2 cellular contexts compared by ENCODE assay signal in genomic region chr3:187833375-187833774, GRCh38.
TF ChIP-seq lines count a peak whose summit lies in the region.

No MANE protein-coding gene starts in this region.

TF ChIP-seq in HepG2, 621 proteins besides CTCF, POLR2A, EP300 and RAD21 (continued from another document):
- TF ChIP-seq ZNF770 (CRISPR knock-in tag; IDR thresholded peaks at IDR 0.05) = no peak
- no peak for TF ChIP-seq MIER3 (CRISPR knock-in tag; IDR thresholded peaks at IDR 0.05; ENCODE audit: borderline replicate concordance)
- TF ChIP-seq THAP8 (CRISPR knock-in tag; IDR thresholded peaks at IDR 0.05; ENCODE audit: borderline replicate concordance) = no peak
- no peak for TF ChIP-seq ZKSCAN1 (IDR thresholded peaks at IDR 0.05; ENCODE audit: low read length)
- TF ChIP-seq CHD4 (IDR thresholded peaks at IDR 0.05; ENCODE audit: borderline replicate concordance, low read length) = no peak
- TF ChIP-seq, protein P1, sequence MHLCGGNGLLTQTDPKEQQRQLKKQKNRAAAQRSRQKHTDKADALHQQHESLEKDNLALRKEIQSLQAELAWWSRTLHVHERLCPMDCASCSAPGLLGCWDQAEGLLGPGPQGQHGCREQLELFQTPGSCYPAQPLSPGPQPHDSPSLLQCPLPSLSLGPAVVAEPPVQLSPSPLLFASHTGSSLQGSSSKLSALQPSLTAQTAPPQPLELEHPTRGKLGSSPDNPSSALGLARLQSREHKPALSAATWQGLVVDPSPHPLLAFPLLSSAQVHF (CRISPR knock-in tag; IDR thresholded peaks at IDR 0.05) = no peak
- TF ChIP-seq MAFK (conservative IDR thresholded peaks at IDR 0.05 in 1 of 2, IDR thresholded peaks at IDR 0.05 in 1 of 2; ENCODE audit: low read length in 2 of 2) = peak; percentile 24 to 43; a peak in 2 of 4 replicates
- no peak for TF ChIP-seq ZHX2 (IDR thresholded peaks at IDR 0.05; ENCODE audit: low read depth)
- TF ChIP-seq ZHX2 (CRISPR knock-in tag; IDR thresholded peaks at IDR 0.05; ENCODE audit: borderline replicate concordance) = no peak
- TF ChIP-seq ZNF350 (CRISPR knock-in tag; IDR thresholded peaks at IDR 0.05; ENCODE audit: borderline replicate concordance, low read depth) = no peak
- TF ChIP-seq ZNF24 (IDR thresholded peaks at IDR 0.05) = no peak
- TF ChIP-seq, protein P2, sequence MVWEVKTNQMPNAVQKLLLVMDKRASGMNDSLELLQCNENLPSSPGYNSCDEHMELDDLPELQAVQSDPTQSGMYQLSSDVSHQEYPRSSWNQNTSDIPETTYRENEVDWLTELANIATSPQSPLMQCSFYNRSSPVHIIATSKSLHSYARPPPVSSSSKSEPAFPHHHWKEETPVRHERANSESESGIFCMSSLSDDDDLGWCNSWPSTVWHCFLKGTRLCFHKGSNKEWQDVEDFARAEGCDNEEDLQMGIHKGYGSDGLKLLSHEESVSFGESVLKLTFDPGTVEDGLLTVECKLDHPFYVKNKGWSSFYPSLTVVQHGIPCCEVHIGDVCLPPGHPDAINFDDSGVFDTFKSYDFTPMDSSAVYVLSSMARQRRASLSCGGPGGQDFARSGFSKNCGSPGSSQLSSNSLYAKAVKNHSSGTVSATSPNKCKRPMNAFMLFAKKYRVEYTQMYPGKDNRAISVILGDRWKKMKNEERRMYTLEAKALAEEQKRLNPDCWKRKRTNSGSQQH (CRISPR knock-in tag; IDR thresholded peaks at IDR 0.05; ENCODE audit: low read depth) = no peak
- TF ChIP-seq ZSCAN20 (CRISPR knock-in tag; IDR thresholded peaks at IDR 0.05; ENCODE audit: borderline replicate concordance) = no peak
- no peak for TF ChIP-seq ZNF496 (CRISPR knock-in tag; IDR thresholded peaks at IDR 0.05; ENCODE audit: insufficient replicate concordance)

TF ChIP-seq in K562, 482 proteins besides CTCF, POLR2A, EP300 and RAD21 (continued from another document):
- no peak for TF ChIP-seq PRDM10 (IDR thresholded peaks at IDR 0.05; ENCODE audit: partially characterized antibody)
- peak; percentile 76 for TF ChIP-seq MAFG (tag; conservative IDR thresholded peaks at IDR 0.05)
- peak; percentile 66 for TF ChIP-seq ZNF316 (IDR thresholded peaks at IDR 0.05)
- peak; percentile 13; the same call in 1 of the 2 replicates for TF ChIP-seq MAFF (IDR thresholded peaks at IDR 0.05; ENCODE audit: low read length)
